Comparison of ENCODE assay signal across 9 cellular contexts in genomic region chr12:46562625-46563228, GRCh38.
A peak's percentile ranks its signal among the peaks of the same experiment; 100 is the strongest.
DNase-seq lines count a peak whose midpoint lies in the region; ATAC-seq, FAIRE-seq and TF ChIP-seq lines count a peak whose summit lies in the region.
"Had no signal": no experiment of that assay in that cellular context is flagged by ENCODE, and none has a peak within 500 bp of the region (broad histone marks: within the 10 kb centered on the region; RNA-seq: fewer than 3 reads in every experiment).

No MANE protein-coding gene starts in this region.

- H3K4me1 Mint-ChIP-seq in activated CD4-positive, alpha-beta memory T cell treated with anti-CD3 and anti-CD28 coated beads for 36 hours (ENCODE audit: low read depth): peaks cover 12% of the 10 kb centered on the region

- POLR2A ChIA-PET in activated CD4-positive, alpha-beta memory T cell treated with anti-CD3 and anti-CD28 coated beads for 36 hours (lab: Charles Lee): no interaction called here

- H3K27me3 ChIP-seq in adrenal gland (no peaks in the 10 kb centered on the region), left lung (no peaks in the 10 kb centered on the region), gastroesophageal sphincter (no peaks in the 10 kb centered on the region)

- intact Hi-C loops in adrenal gland (cut with DNase I): loop anchor here in 1 of 2 donors (10.0 kb wide), 1 partner anchor 188 kb away; the partner anchor contains the start of gene SLC38A2
- intact Hi-C loops in left lung (cut with DNase I): no loop called here
- intact Hi-C loops in activated CD4-positive, alpha-beta memory T cell treated with anti-CD3 and anti-CD28 coated beads for 36 hours (cut with micrococcal nuclease): no loop called here

- WGBS in adrenal gland, 4 donors: 47 to 54% (median 50%) methylated on average over 5 of the region's 5 CpGs
- WGBS in gastroesophageal sphincter (ENCODE audit: low coverage in 1 of 2), 2 donors: 46 to 70% methylated on average over 5 of the region's 5 CpGs

- H3K36me3 ChIP-seq in adrenal gland (replicated peaks in 1 of 2): no peaks in the 10 kb centered on the region
- no peaks in the 10 kb centered on the region for H3K36me3 ChIP-seq in left lung
- H3K36me3 ChIP-seq in gastroesophageal sphincter: no peaks in the 10 kb centered on the region

- H3K27ac ChIP-seq in adrenal gland: peak overlapping the region in 2 of 5 donors; percentile 13 to 14
- peak overlapping the region in 1 of 2 donors; percentile 76 for H3K27ac ChIP-seq in left lung
- H3K27ac ChIP-seq in gastroesophageal sphincter: no peak overlapping the region

- H3K9me3 ChIP-seq in adrenal gland (replicated peaks in 1 of 3): peaks cover 0 to 8% (median 7%) of the 10 kb centered on the region in 3 donors
- H3K9me3 ChIP-seq in left lung: peaks cover 0 to 27% of the 10 kb centered on the region in 2 donors
- H3K9me3 ChIP-seq in gastroesophageal sphincter: peaks cover 0 to 25% (median 0%) of the 10 kb centered on the region in 3 donors

- no peak for TF ChIP-seq POLR2A in adrenal gland (IDR thresholded peaks at IDR 0.05)
- TF ChIP-seq POLR2A in gastroesophageal sphincter (IDR thresholded peaks at IDR 0.05): no peak

- H3K27ac Mint-ChIP-seq in activated CD4-positive, alpha-beta memory T cell treated with anti-CD3 and anti-CD28 coated beads for 36 hours: no peak overlapping the region

- H3K4me1 ChIP-seq in adrenal gland (replicated peaks in 1 of 2): peaks cover 7 to 14% of the 10 kb centered on the region in 2 donors
- peaks cover 4 to 14% of the 10 kb centered on the region in 2 donors for H3K4me1 ChIP-seq in left lung
- H3K4me1 ChIP-seq in gastroesophageal sphincter: peaks cover 0 to 12% (median 0%) of the 10 kb centered on the region in 3 donors

- peak; percentile 36 for FAIRE-seq in HTR-8/SVneo (lab: Jason Lieb, UNC)

- peaks cover 34% of the 10 kb centered on the region for H3K9me3 Mint-ChIP-seq in activated CD4-positive, alpha-beta memory T cell treated with anti-CD3 and anti-CD28 coated beads for 36 hours

- H3K4me3 ChIP-seq in AG09309 (ENCODE audit: control insufficient read depth, low read depth, low read length) (no peak overlapping the region), adrenal gland (no peak overlapping the region), left lung (no peak overlapping the region), gastroesophageal sphincter (no peak overlapping the region)

- peaks cover 11% of the 10 kb centered on the region for H3K36me3 Mint-ChIP-seq in activated CD4-positive, alpha-beta memory T cell treated with anti-CD3 and anti-CD28 coated beads for 36 hours

- peak; percentile 47 for ATAC-seq in left lung
- no peak for ATAC-seq in gastroesophageal sphincter
- ATAC-seq in HG03159 (IDR thresholded peaks at IDR 0.05; ENCODE audit: unreplicated experiment): no peak

- TF ChIP-seq CTCF in AG09309 (IDR thresholded peaks at IDR 0.05; ENCODE audit: control insufficient read depth, insufficient read depth, low read depth, low read length, missing control alignments) (no peak), adrenal gland (IDR thresholded peaks at IDR 0.05) (no peak), left lung (IDR thresholded peaks at IDR 0.05) (no peak), gastroesophageal sphincter (IDR thresholded peaks at IDR 0.05) (no peak)

- CTCF ChIA-PET in activated CD4-positive, alpha-beta memory T cell treated with anti-CD3 and anti-CD28 coated beads for 36 hours (lab: Charles Lee): no interaction called here

- no peaks in the 10 kb centered on the region for H3K27me3 Mint-ChIP-seq in activated CD4-positive, alpha-beta memory T cell treated with anti-CD3 and anti-CD28 coated beads for 36 hours

- H3K4me3 Mint-ChIP-seq in activated CD4-positive, alpha-beta memory T cell treated with anti-CD3 and anti-CD28 coated beads for 36 hours: no peak overlapping the region

- DNase-seq in AG09309 (ENCODE audit: low read depth): peak; percentile 70
- DNase-seq in HTR-8/SVneo (ENCODE audit: insufficient read length, low spot score): no peak
- DNase-seq in adrenal gland: peak in 4 of 7 donors; percentile 30 to 49 (median 36)
- DNase-seq in left lung: no peak
- DNase-seq in activated CD4-positive, alpha-beta memory T cell treated with anti-CD3 and anti-CD28 coated beads for 36 hours: no peak
- no peak for DNase-seq in stimulated activated CD4-positive, alpha-beta T cell treated with anti-CD3 and anti-CD28 coated beads, Interleukin-15, amount 100 ng/mL, for 24 hours
- DNase-seq: NCI-H187 treated with DMSO at 0.1 percent for 48 hours had no signal

- TF ChIP-seq EP300 in gastroesophageal sphincter (IDR thresholded peaks at IDR 0.05): no peak

Comparison
In these comparisons a context has a peak if more than half of its experiments do, and no peak if none do; other contexts are left out.
1. DNase-seq: peak in AG09309 (single experiment) and adrenal gland (4 of 7); none in HTR-8/SVneo (single experiment), left lung (0 of 2), activated CD4-positive, alpha-beta memory T cell treated with anti-CD3 and anti-CD28 coated beads for 36 hours (single experiment) and stimulated activated CD4-positive, alpha-beta T cell treated with anti-CD3 and anti-CD28 coated beads, Interleukin-15, amount 100 ng/mL, for 24 hours (single experiment).